In genomic region chr1:35511305-35511704, GRCh38 we compare ENCODE assay signal across 35 cellular contexts.
"Had no signal": no experiment of that assay in that cellular context is flagged by ENCODE, and none has a peak within 500 bp of the region (broad histone marks: within the 10 kb centered on the region; RNA-seq: fewer than 3 reads in every experiment).

No MANE protein-coding gene starts in this region.

- H3K27me3 ChIP-seq: MG63 had no signal

- DNase-seq: Karpas-422, Kasumi-1, MG63, MM.1S, MV-4-11, NCI-H1048, NCI-H1092, NCI-H1092 treated with DMSO at 0.1 percent for 48 hours, NCI-H1105, NCI-H1105 treated with DMSO at 0.1 percent for 48 hours, NCI-H1417, NCI-H1417 treated with DMSO at 0.1 percent for 48 hours, NCI-H1436, NCI-H1436 treated with DMSO at 0.1 percent for 48 hours, NCI-H146, NCI-H1694, NCI-H1694 treated with DMSO at 0.1 percent for 48 hours, NCI-H187, NCI-H187 treated with DMSO at 0.1 percent for 48 hours, NCI-H1930, NCI-H2029, NCI-H2029 treated with DMSO at 0.1 percent for 48 hours, NCI-H2081, NCI-H2081 treated with DMSO at 0.1 percent for 48 hours, NCI-H2107, NCI-H2171, NCI-H2171 treated with DMSO at 0.1 percent for 48 hours, NCI-H2227 treated with DMSO at 0.1 percent for 48 hours, NCI-H226, NCI-H345, NCI-H446, NCI-H446 treated with DMSO at 0.1 percent for 48 hours, NCI-H510A, NCI-H510A treated with DMSO at 0.1 percent for 48 hours, NCI-H524 had no signal

- H3K9me3 ChIP-seq: MG63 had no signal

- H3K4me3 ChIP-seq: MG63 had no signal

- H3K36me3 ChIP-seq: MG63 had no signal
